Comparison of ENCODE assay signal across 1 cellular context in genomic region chr14:58272589-58273372, GRCh38.
TF ChIP-seq lines count a peak whose summit lies in the region.

No MANE protein-coding gene starts in this region.

TF ChIP-seq in HepG2, 621 proteins besides CTCF, POLR2A, EP300 and RAD21 (continued from another document):
- TF ChIP-seq BCLAF1 (IDR thresholded peaks at IDR 0.05) (no peak), NR2F1 (CRISPR knock-in tag; IDR thresholded peaks at IDR 0.05) (no peak), FOSL1 (CRISPR knock-in tag; IDR thresholded peaks at IDR 0.05; ENCODE audit: borderline replicate concordance) (no peak), GATAD1 (CRISPR knock-in tag; IDR thresholded peaks at IDR 0.05) (peak; percentile 70), SNRNP70 (IDR thresholded peaks at IDR 0.05; ENCODE audit: low read depth, low read length) (no peak), NFE2L1 (CRISPR knock-in tag; IDR thresholded peaks at IDR 0.05; ENCODE audit: borderline replicate concordance) (no peak), RELA (CRISPR knock-in tag; IDR thresholded peaks at IDR 0.05) (no peak), FOXP1 (IDR thresholded peaks at IDR 0.05) (no peak), FOXP1 (CRISPR knock-in tag; IDR thresholded peaks at IDR 0.05) (peak; percentile 80), ZNF83 (CRISPR knock-in tag; IDR thresholded peaks at IDR 0.05; ENCODE audit: borderline replicate concordance) (no peak), ZNF431 (CRISPR knock-in tag; IDR thresholded peaks at IDR 0.05; ENCODE audit: borderline replicate concordance, low read depth) (peak; percentile 45; the same call in 1 of the 2 replicates), ZNF567 (CRISPR knock-in tag; IDR thresholded peaks at IDR 0.05; ENCODE audit: borderline replicate concordance) (no peak), HOXA9 (CRISPR knock-in tag; IDR thresholded peaks at IDR 0.05; ENCODE audit: borderline replicate concordance) (no peak), CBX1 (IDR thresholded peaks at IDR 0.05; ENCODE audit: low read depth) (no peak), ZNF143 (CRISPR knock-in tag; IDR thresholded peaks at IDR 0.05) (no peak), ZNF281 (CRISPR knock-in tag; IDR thresholded peaks at IDR 0.05; ENCODE audit: borderline replicate concordance) (peak; percentile 60; the same call in 1 of the 2 replicates), FOXO1 (CRISPR knock-in tag; IDR thresholded peaks at IDR 0.05) (peak; percentile 79), SRSF4 (IDR thresholded peaks at IDR 0.05; ENCODE audit: low read depth, low read length, poor library complexity, severe bottlenecking) (no peak), HOXA5 (CRISPR knock-in tag; IDR thresholded peaks at IDR 0.05) (no peak), SP140L (CRISPR knock-in tag; IDR thresholded peaks at IDR 0.05; ENCODE audit: borderline replicate concordance) (no peak), SOX13 (IDR thresholded peaks at IDR 0.05) (no peak), SOX13 (CRISPR knock-in tag; conservative IDR thresholded peaks at IDR 0.05 in 1 of 2, IDR thresholded peaks at IDR 0.05 in 1 of 2) (peak in 1 of 2 experiments; percentile 83; a peak in 2 of 4 replicates), ZNF607 (CRISPR knock-in tag; IDR thresholded peaks at IDR 0.05; ENCODE audit: borderline replicate concordance) (no peak), ZFAT (CRISPR knock-in tag; conservative IDR thresholded peaks at IDR 0.05) (no peak), HNRNPH1 (optimal IDR thresholded peaks at IDR 0.05; ENCODE audit: low read depth, low read length) (no peak), LRRFIP1 (CRISPR knock-in tag; conservative IDR thresholded peaks at IDR 0.05) (no peak), BRD4 (CRISPR knock-in tag; IDR thresholded peaks at IDR 0.05) (no peak), ZGPAT (CRISPR knock-in tag; IDR thresholded peaks at IDR 0.05) (peak; percentile 88), ZSCAN21 (CRISPR knock-in tag; IDR thresholded peaks at IDR 0.05; ENCODE audit: borderline replicate concordance) (peak; percentile 91), ZMYM4 (CRISPR knock-in tag; IDR thresholded peaks at IDR 0.05) (peak; percentile 87), ZNF264 (CRISPR knock-in tag; IDR thresholded peaks at IDR 0.05) (no peak), CENPT (CRISPR knock-in tag; IDR thresholded peaks at IDR 0.05; ENCODE audit: low read depth) (no peak), ZBTB42 (CRISPR knock-in tag; IDR thresholded peaks at IDR 0.05) (no peak), ZNF678 (CRISPR knock-in tag; IDR thresholded peaks at IDR 0.05) (no peak), ZNF850 (CRISPR knock-in tag; conservative IDR thresholded peaks at IDR 0.05) (no peak), ZNF460 (CRISPR knock-in tag; IDR thresholded peaks at IDR 0.05; ENCODE audit: borderline replicate concordance) (no peak), MLX (CRISPR knock-in tag; IDR thresholded peaks at IDR 0.05) (no peak), MYNN (CRISPR knock-in tag; IDR thresholded peaks at IDR 0.05; ENCODE audit: low read depth) (no peak), NFE2 (CRISPR knock-in tag; IDR thresholded peaks at IDR 0.05) (no peak)
- TF ChIP-seq, protein P1, sequence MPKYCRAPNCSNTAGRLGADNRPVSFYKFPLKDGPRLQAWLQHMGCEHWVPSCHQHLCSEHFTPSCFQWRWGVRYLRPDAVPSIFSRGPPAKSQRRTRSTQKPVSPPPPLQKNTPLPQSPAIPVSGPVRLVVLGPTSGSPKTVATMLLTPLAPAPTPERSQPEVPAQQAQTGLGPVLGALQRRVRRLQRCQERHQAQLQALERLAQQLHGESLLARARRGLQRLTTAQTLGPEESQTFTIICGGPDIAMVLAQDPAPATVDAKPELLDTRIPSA (CRISPR knock-in tag; IDR thresholded peaks at IDR 0.05; ENCODE audit: borderline replicate concordance) = no peak
- TF ChIP-seq, protein P2, sequence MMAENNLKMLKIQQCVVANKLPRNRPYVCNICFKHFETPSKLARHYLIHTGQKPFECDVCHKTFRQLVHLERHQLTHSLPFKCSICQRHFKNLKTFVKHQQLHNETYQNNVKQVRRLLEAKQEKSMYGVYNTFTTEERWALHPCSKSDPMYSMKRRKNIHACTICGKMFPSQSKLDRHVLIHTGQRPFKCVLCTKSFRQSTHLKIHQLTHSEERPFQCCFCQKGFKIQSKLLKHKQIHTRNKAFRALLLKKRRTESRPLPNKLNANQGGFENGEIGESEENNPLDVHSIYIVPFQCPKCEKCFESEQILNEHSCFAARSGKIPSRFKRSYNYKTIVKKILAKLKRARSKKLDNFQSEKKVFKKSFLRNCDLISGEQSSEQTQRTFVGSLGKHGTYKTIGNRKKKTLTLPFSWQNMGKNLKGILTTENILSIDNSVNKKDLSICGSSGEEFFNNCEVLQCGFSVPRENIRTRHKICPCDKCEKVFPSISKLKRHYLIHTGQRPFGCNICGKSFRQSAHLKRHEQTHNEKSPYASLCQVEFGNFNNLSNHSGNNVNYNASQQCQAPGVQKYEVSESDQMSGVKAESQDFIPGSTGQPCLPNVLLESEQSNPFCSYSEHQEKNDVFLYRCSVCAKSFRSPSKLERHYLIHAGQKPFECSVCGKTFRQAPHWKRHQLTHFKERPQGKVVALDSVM (CRISPR knock-in tag; IDR thresholded peaks at IDR 0.05) = no peak
